In the genomic region with DNA sequence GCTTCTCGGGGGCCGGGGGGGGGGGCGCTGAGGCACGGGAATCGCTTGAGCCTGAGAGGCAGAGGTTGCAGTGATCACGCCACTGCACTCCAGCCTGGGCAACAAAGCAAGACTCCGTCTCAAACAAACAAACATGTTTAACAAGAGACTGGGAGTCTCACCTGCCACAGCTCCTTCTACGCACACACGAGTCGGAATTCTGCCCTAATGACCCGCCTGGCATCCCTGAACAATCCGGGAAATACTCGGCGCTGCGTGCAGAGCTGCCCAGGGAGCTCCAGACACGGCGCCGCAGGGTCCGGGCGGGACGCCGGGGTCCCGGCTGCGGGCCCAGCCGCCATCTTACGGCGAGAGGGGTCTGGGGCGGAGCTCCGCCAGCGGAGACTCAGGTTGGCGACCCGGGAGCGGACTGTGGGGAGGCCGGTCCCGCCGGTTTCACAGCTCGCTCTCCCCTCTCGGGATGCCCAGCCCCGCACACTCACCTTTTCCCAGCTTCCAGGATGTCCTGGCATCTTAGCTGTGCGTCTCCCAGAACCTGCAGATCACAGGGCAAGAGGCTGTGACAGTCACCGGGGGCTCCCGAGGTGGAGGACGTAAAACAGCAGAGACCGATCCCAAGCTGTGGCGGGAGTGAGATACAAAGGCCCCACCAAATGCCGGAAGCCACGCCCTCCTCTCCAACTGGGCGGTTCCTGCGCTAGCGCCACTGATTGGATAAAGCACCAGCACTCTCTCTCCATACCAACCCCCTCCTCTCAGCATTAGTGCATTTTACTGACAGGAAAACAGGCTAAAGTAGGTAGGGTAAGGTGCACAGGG, we compare ENCODE assay signal across 8 cellular contexts.
A peak's percentile ranks its signal among the peaks of the same experiment; 100 is the strongest.
DNase-seq lines count a peak whose midpoint lies in the region; ATAC-seq lines count a peak whose summit lies in the region.

No MANE protein-coding gene starts in this region.

- H3K4me3 ChIP-seq in BLaER1 = peak overlapping the region; percentile 94

- peak overlapping the region; percentile 96 to 97 for H3K4me3 Mint-ChIP-seq in effector memory CD8-positive, alpha-beta T cell
- peak overlapping the region; percentile 99 for H3K4me3 Mint-ChIP-seq in memory B cell

- H3K36me3 ChIP-seq in BLaER1 = peaks cover 35% of the 10 kb centered on the region

- ATAC-seq in GM19328 (IDR thresholded peaks at IDR 0.05; ENCODE audit: unreplicated experiment) (peak; percentile 94), HG03521 (IDR thresholded peaks at IDR 0.05; ENCODE audit: unreplicated experiment) (peak; percentile 98), memory B cell (ENCODE audit: low read depth) (peak; percentile 98)
- peak; percentile 97 for ATAC-seq in effector memory CD8-positive, alpha-beta T cell (replicated peaks)

- no peaks in the 10 kb centered on the region for H3K27me3 ChIP-seq in BLaER1

- peaks cover 20 to 22% of the 10 kb centered on the region in 2 donors for H3K4me1 Mint-ChIP-seq in effector memory CD8-positive, alpha-beta T cell (ENCODE audit: low read depth in 2 of 2)
- peaks cover 11% of the 10 kb centered on the region for H3K4me1 Mint-ChIP-seq in memory B cell

- no peaks in the 10 kb centered on the region for H3K27me3 Mint-ChIP-seq in effector memory CD8-positive, alpha-beta T cell
- H3K27me3 Mint-ChIP-seq in memory B cell = no peaks in the 10 kb centered on the region

- peaks cover 17% of the 10 kb centered on the region for H3K4me1 ChIP-seq in BLaER1

- H3K36me3 Mint-ChIP-seq in effector memory CD8-positive, alpha-beta T cell (ENCODE audit: insufficient read depth) = peaks cover 33% of the 10 kb centered on the region
- H3K36me3 Mint-ChIP-seq in memory B cell = peaks cover 8% of the 10 kb centered on the region

- H3K9me3 Mint-ChIP-seq in effector memory CD8-positive, alpha-beta T cell = no peaks in the 10 kb centered on the region
- H3K9me3 Mint-ChIP-seq in memory B cell = no peaks in the 10 kb centered on the region

- peak overlapping the region; percentile 95 for H3K9ac ChIP-seq in BLaER1

- H3K9me3 ChIP-seq in BLaER1 = no peaks in the 10 kb centered on the region

- H4K20me1 ChIP-seq in BLaER1 = no peaks in the 10 kb centered on the region; the same call in 1 of the 2 replicates

- H3K27ac Mint-ChIP-seq in effector memory CD8-positive, alpha-beta T cell = peak overlapping the region; percentile 93 to 97
- H3K27ac Mint-ChIP-seq in memory B cell = peak overlapping the region; percentile 92

- DNase-seq in NCI-H82 treated with DMSO at 0.1 percent for 48 hours (lab: John Stamatoyannopoulos, UW; ENCODE audit: unreplicated experiment) = peak; percentile 92
- peak; percentile 82 to 83 for DNase-seq in activated CD8-positive, alpha-beta memory T cell treated with anti-CD3 and anti-CD28 coated beads for 4 hours (ENCODE audit: low read depth in 2 of 2)
- DNase-seq in effector memory CD8-positive, alpha-beta T cell = peak; percentile 87 to 89 (median 88)
- DNase-seq in memory B cell (ENCODE audit: low spot score in 2 of 2) = peak; percentile 82 to 87
- DNase-seq in stimulated activated CD8-positive, alpha-beta memory T cell treated with anti-CD3 and anti-CD28 coated beads, Interleukin-12 subunit alpha, Interleukin-12 subunit beta, amount 100 ng/mL, for 24 hours (ENCODE audit: extremely low read depth) = peak; percentile 73

- H3K4me2 ChIP-seq in BLaER1 = peak overlapping the region; percentile 90

- peak overlapping the region; percentile 92 for H3K27ac ChIP-seq in BLaER1

Comparison
In these comparisons a context has a peak if more than half of its experiments do, and no peak if none do; other contexts are left out.
1. Peak in every context shown above with its lines: DNase-seq, ATAC-seq, H3K4me3 ChIP-seq and H3K27ac ChIP-seq.